In genomic region chr20:53181866-53182376, GRCh38 we compare ENCODE assay signal across 8 cellular contexts.
"Had no signal": no experiment of that assay in that cellular context is flagged by ENCODE, and none has a peak within 500 bp of the region (broad histone marks: within the 10 kb centered on the region; RNA-seq: fewer than 3 reads in every experiment).

No MANE protein-coding gene starts in this region.

- ATAC-seq: GM12878 had no signal

- H3K4me3 ChIP-seq: GM12878 had no signal

- FAIRE-seq: G401.6, GM12878, GM12891, GM12892, GM18507, GM19239 had no signal

- DNase-seq: GDM1, GF-D8 had no signal
